In the genomic region with DNA sequence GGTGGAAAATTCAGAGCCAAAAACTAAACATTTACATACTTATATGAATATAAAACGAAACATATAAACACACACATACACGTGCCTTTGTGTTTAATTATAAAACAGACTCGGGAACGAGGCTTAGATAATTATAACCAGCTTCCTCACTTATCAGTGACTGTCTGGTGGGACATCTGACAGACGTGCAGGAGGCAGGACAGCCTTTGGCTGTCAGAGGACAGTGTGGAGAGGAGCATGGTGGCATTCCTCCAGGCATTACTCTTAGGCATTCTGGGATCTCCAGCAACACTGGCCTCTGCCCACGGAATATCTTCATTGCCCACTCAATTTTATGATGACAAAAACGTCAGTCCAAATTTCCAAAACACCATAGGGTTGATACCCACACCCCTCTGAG, we compare ENCODE assay signal across 19 cellular contexts.
DNase-seq lines count a peak whose midpoint lies in the region; ATAC-seq and TF ChIP-seq lines count a peak whose summit lies in the region.
"Had no signal": no experiment of that assay in that cellular context is flagged by ENCODE, and none has a peak within 500 bp of the region (broad histone marks: within the 10 kb centered on the region; RNA-seq: fewer than 3 reads in every experiment).

No MANE protein-coding gene starts in this region.

- no peak overlapping the region for H3K4me3 ChIP-seq in OCI-LY7 (ENCODE audit: low read depth, low read length, poor library complexity, severe bottlenecking)
- H3K4me3 ChIP-seq: MG63 had no signal

- POLR2A ChIA-PET in OCI-LY7 (lab: Charles Lee) = no interaction called here

- CTCF ChIA-PET in OCI-LY7 (lab: Charles Lee; ENCODE audit: unreplicated experiment) = interaction anchor here (0.8 to 0.9 kb wide), 2 partner anchors 27 to 263 kb away, joined by 3 to 4 read pairs; no protein-coding TSS in a partner anchor

- no peaks in the 10 kb centered on the region for H3K36me3 ChIP-seq in OCI-LY7 (ENCODE audit: insufficient read depth, low read length)
- H3K36me3 ChIP-seq: MG63 had no signal

- no peaks in the 10 kb centered on the region for H3K9me2 ChIP-seq in OCI-LY7 (ENCODE audit: insufficient read depth, low read length)

- H3K79me2 ChIP-seq in OCI-LY7 (ENCODE audit: insufficient read depth, low read depth, low read length) = no peaks in the 10 kb centered on the region

- DNase-seq in NCI-H146 (lab: John Stamatoyannopoulos, UW) (peak; percentile 47), NCI-H146 treated with DMSO at 0.1 percent for 48 hours (lab: John Stamatoyannopoulos, UW; ENCODE audit: unreplicated experiment) (no peak), G401 (ENCODE audit: low spot score) (peak; percentile 35), OCI-LY7 (ENCODE audit: low spot score) (no peak), myocyte (ENCODE audit: low read depth) (peak; percentile 41), DMS79 treated with DMSO at 0.1 percent for 48 hours (lab: John Stamatoyannopoulos, UW) (no peak), NCI-H774 (lab: John Stamatoyannopoulos, UW) (no peak)
- DNase-seq: ACHN; CD8-positive, alpha-beta T cell; HFFc6; MG63; NCI-H1048; NCI-H1417 treated with DMSO at 0.1 percent for 48 hours; NCI-H1930; NCI-H2227 treated with DMSO at 0.1 percent for 48 hours; NCI-H510A; SHP77 had no signal

- no peaks in the 10 kb centered on the region for H4K20me1 ChIP-seq in OCI-LY7 (ENCODE audit: insufficient read depth, low read length)

- H2AFZ ChIP-seq in OCI-LY7 (ENCODE audit: low read length) = peak overlapping the region; percentile 48

- BruUV-seq in OCI-LY7 (replicated peaks; lab: Mats Ljungman, UMichigan) = no TSS peak

- H3K4me1 ChIP-seq in OCI-LY7 (ENCODE audit: insufficient read depth, low read length, poor library complexity, severe bottlenecking) = peaks cover 40% of the 10 kb centered on the region

- H3K4me2 ChIP-seq in OCI-LY7 (ENCODE audit: low read length) = peak overlapping the region; percentile 27; the same call in 1 of the 2 replicates

- in situ Hi-C loops in G401 (cut with HindIII; ENCODE audit: low sequenced_read_pairs) = loop anchor here (10.0 kb wide), 2 partner anchors 165 to 295 kb away; no protein-coding TSS in a partner anchor

- H3K9me3 ChIP-seq in OCI-LY7 (ENCODE audit: low read length) = no peaks in the 10 kb centered on the region
- H3K9me3 ChIP-seq: MG63 had no signal

- TF ChIP-seq CTCF in OCI-LY7 (conservative IDR thresholded peaks at IDR 0.05; ENCODE audit: low read length) = no peak

- intact Hi-C loops in OCI-LY7 (cut with micrococcal nuclease; ENCODE audit: unreplicated experiment) = loop anchor here (5.0 to 10.0 kb wide), 4 partner anchors 298 to 1265 kb away; partner anchors contain the start of genes HOXA3 and HOXA7

- H3K27ac ChIP-seq in OCI-LY7 (ENCODE audit: low read depth, low read length, poor library complexity, severe bottlenecking) = no peak overlapping the region
- H3K27ac ChIP-seq: 22Rv1 had no signal

- no peak for ATAC-seq in HG03039 (IDR thresholded peaks at IDR 0.05; ENCODE audit: unreplicated experiment)
- ATAC-seq: CD8-positive, alpha-beta T cell had no signal

Comparison
In these comparisons a context has a peak if more than half of its experiments do, and no peak if none do; other contexts are left out.
1. DNase-seq: peak in NCI-H146 (single experiment), G401 (single experiment) and myocyte (single experiment); none in NCI-H146 treated with DMSO at 0.1 percent for 48 hours (single experiment), OCI-LY7 (single experiment), DMS79 treated with DMSO at 0.1 percent for 48 hours (single experiment) and NCI-H774 (single experiment).